1 cellular context compared by ENCODE assay signal in the genomic region with DNA sequence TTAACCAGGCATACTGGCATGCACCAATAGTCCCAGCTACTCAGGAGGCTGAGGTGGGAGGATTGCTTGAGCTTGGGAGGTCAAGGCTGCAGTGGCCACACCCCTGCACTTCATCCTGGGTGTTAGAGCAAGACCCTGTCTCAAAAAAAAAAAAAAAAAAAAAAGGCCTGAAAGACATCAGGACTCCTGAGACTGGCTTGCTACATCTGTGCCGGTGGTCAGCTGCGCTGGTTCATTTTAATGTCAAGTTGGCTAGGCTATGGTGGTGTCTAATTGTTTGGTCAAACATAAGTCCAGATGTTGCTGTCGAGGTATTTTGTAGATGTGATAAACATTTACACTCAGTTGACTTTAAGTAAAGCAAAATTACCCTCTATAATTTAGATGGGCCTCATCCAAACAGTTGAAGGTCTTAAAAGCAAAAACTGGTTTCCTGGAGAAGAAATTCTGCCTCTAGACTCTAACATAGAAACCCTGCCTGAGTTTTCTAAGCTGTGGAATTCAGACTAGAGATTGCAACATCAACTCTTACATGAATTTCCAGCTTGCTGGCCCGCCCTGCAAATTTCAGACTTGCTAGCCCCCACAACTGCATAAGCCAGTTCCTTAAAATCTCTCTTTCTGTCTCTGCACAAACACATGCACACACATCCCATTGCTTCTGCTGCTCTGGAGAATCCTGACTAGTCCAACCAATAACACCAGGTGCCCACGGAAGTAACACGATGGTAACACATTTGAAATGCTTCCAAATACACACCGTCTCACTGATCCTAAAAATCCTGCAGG.
A peak's percentile ranks its signal among the peaks of the same experiment; 100 is the strongest.
TF ChIP-seq lines count a peak whose summit lies in the region.

No MANE protein-coding gene starts in this region.

TF ChIP-seq in IMR-90, 13 proteins besides CTCF, POLR2A, EP300 and RAD21:
- TF ChIP-seq CEBPB (IDR thresholded peaks at IDR 0.05; ENCODE audit: low read depth, low read length) = peak; percentile 95
- no peak for TF ChIP-seq SMC3 (IDR thresholded peaks at IDR 0.05; ENCODE audit: low read depth, low read length)
- TF ChIP-seq, protein P1, sequence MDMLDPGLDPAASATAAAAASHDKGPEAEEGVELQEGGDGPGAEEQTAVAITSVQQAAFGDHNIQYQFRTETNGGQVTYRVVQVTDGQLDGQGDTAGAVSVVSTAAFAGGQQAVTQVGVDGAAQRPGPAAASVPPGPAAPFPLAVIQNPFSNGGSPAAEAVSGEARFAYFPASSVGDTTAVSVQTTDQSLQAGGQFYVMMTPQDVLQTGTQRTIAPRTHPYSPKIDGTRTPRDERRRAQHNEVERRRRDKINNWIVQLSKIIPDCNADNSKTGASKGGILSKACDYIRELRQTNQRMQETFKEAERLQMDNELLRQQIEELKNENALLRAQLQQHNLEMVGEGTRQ (IDR thresholded peaks at IDR 0.05; ENCODE audit: low read depth, low read length) = no peak
